Comparison of ENCODE assay signal across 1 cellular context in genomic region chr12:6341439-6342139, GRCh38.
TF ChIP-seq lines count a peak whose summit lies in the region.

Gene TNFRSF1A, minus strand, starts transcription at chr12:6342076. Its CDS starts 262 bp downstream, at chr12:6341814.

TF ChIP-seq in HEK293, 187 proteins besides CTCF, POLR2A, EP300 and RAD21 (continued from another document):
- TF ChIP-seq ZNF280D (tag by site-specific recombination; IDR thresholded peaks at IDR 0.05): no peak
- no peak for TF ChIP-seq ZNF121 (tag by site-specific recombination; IDR thresholded peaks at IDR 0.05)
- no peak for TF ChIP-seq ZNF747 (tag by site-specific recombination; IDR thresholded peaks at IDR 0.05)
- peak; percentile 85 for TF ChIP-seq KLF7 (tag by site-specific recombination; IDR thresholded peaks at IDR 0.05; ENCODE audit: borderline replicate concordance)
- peak; percentile 89; the same call in 1 of the 2 replicates for TF ChIP-seq SP3 (tag by site-specific recombination; IDR thresholded peaks at IDR 0.05)
- TF ChIP-seq MYNN (tag by site-specific recombination; IDR thresholded peaks at IDR 0.05; ENCODE audit: borderline replicate concordance): no peak; the same call in 1 of the 2 replicates
- no peak for TF ChIP-seq ZNF621 (tag by site-specific recombination; IDR thresholded peaks at IDR 0.05)
- TF ChIP-seq ZNF629 (tag by site-specific recombination; IDR thresholded peaks at IDR 0.05): no peak
- no peak for TF ChIP-seq PRDM2 (tag by site-specific recombination; IDR thresholded peaks at IDR 0.05; ENCODE audit: borderline replicate concordance)
- no peak for TF ChIP-seq SETDB1 (IDR thresholded peaks at IDR 0.05; ENCODE audit: insufficient read length, low read length)
- TF ChIP-seq SP7 (tag by site-specific recombination; IDR thresholded peaks at IDR 0.05): peak; percentile 57; the same call in 1 of the 2 replicates
- TF ChIP-seq ZNF433 (tag by site-specific recombination; IDR thresholded peaks at IDR 0.05; ENCODE audit: low read depth): no peak
- TF ChIP-seq ZNF148 (tag by site-specific recombination; IDR thresholded peaks at IDR 0.05; ENCODE audit: borderline replicate concordance): no peak
- TF ChIP-seq ZNF560 (tag by site-specific recombination; IDR thresholded peaks at IDR 0.05; ENCODE audit: borderline replicate concordance): no peak
- TF ChIP-seq KLF1 (tag by site-specific recombination; IDR thresholded peaks at IDR 0.05): peak; percentile 80
- no peak for TF ChIP-seq ZNF518A (tag by site-specific recombination; conservative IDR thresholded peaks at IDR 0.05; ENCODE audit: low read depth)
- TF ChIP-seq HIC1 (tag by site-specific recombination; IDR thresholded peaks at IDR 0.05): peak; percentile 52
